In the genomic region with DNA sequence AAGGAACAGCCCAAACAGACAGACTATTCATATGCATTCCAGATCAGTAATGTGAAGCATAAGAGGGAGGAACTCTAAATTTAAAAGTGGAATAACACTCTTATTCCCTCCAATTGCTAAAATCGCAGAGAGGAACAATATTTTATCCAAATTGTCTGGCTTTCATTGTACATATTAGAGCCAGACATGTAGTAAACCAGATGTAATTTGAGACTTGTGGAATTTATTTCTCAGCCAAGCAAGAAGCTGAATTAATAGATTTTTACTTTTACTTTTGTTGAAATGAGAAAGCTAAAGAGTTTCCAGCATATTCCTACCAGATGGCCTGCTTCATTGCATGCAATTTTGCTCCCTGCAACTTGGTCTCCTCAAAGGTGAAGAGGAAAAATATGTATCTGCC, we compare ENCODE assay signal across 20 cellular contexts.
A peak's percentile ranks its signal among the peaks of the same experiment; 100 is the strongest.
DNase-seq lines count a peak whose midpoint lies in the region; ATAC-seq and TF ChIP-seq lines count a peak whose summit lies in the region.
"Had no signal": no experiment of that assay in that cellular context is flagged by ENCODE, and none has a peak within 500 bp of the region (broad histone marks: within the 10 kb centered on the region; RNA-seq: fewer than 3 reads in every experiment).

No MANE protein-coding gene starts in this region.

- peaks cover 5% of the 10 kb centered on the region for H3K36me3 Mint-ChIP-seq in natural killer cell treated with Interleukin-12 subunit alpha and Interleukin-12 subunit beta and Interleukin-15 and Interleukin-18, amount 100 ng/mL, for 72 hours
- H3K36me3 Mint-ChIP-seq: CD14-positive monocyte had no signal

- no peaks in the 10 kb centered on the region for H3K79me2 ChIP-seq in fibroblast of lung (ENCODE audit: control insufficient read depth, insufficient read depth, low read length)

- peaks cover 11% of the 10 kb centered on the region for H3K9me3 Mint-ChIP-seq in natural killer cell treated with Interleukin-12 subunit alpha and Interleukin-12 subunit beta and Interleukin-15 and Interleukin-18, amount 100 ng/mL, for 72 hours

- no peaks in the 10 kb centered on the region for H3K4me1 Mint-ChIP-seq in natural killer cell treated with Interleukin-12 subunit alpha and Interleukin-12 subunit beta and Interleukin-15 and Interleukin-18, amount 100 ng/mL, for 72 hours (ENCODE audit: low read depth in 2 of 2)
- H3K4me1 Mint-ChIP-seq: CD14-positive monocyte had no signal

- DNase-seq in Right ventricle myocardium superior: no peak
- DNase-seq in cardiac septum (ENCODE audit: low spot score): no peak
- peak; percentile 10 to 40 for DNase-seq in fibroblast of lung (ENCODE audit: low read depth in 2 of 2)
- no peak for DNase-seq in left ventricle myocardium inferior
- DNase-seq in GOT3 (lab: John Stamatoyannopoulos, UW): no peak
- no peak for DNase-seq in NCI-H2196 (lab: John Stamatoyannopoulos, UW; ENCODE audit: unreplicated experiment)
- DNase-seq in natural killer cell treated with Interleukin-12 subunit alpha and Interleukin-12 subunit beta and Interleukin-15 and Interleukin-18, amount 100 ng/mL, for 72 hours (ENCODE audit: low spot score): no peak
- DNase-seq: COR-L47, DMS153, EL, KBM-7, MV-4-11, NCI-H1417, NCI-H187 treated with DMSO at 0.1 percent for 48 hours, NCI-H446, NCI-H69, SHP77 treated with DMSO at 0.1 percent for 48 hours had no signal

- no peak overlapping the region for H3K4me3 Mint-ChIP-seq in natural killer cell treated with Interleukin-12 subunit alpha and Interleukin-12 subunit beta and Interleukin-15 and Interleukin-18, amount 100 ng/mL, for 72 hours
- H3K4me3 Mint-ChIP-seq: CD14-positive monocyte had no signal

- TF ChIP-seq CTCF in fibroblast of lung (conservative IDR thresholded peaks at IDR 0.05 in 1 of 2, IDR thresholded peaks at IDR 0.05 in 1 of 2; ENCODE audit: low read depth in 1 of 2, low read length in 2 of 2): no peak
- no peak for TF ChIP-seq CTCF in left ventricle myocardium inferior (IDR thresholded peaks at IDR 0.05; ENCODE audit: borderline replicate concordance)

- H3K27ac ChIP-seq in fibroblast of lung (ENCODE audit: insufficient read depth, low read length): no peak overlapping the region
- peak overlapping the region; percentile 45 for H3K27ac ChIP-seq in left ventricle myocardium inferior (replicated peaks)

- no peak overlapping the region for H3K4me2 ChIP-seq in fibroblast of lung (ENCODE audit: extremely low read depth, insufficient read depth, low read length)

- ATAC-seq in Right ventricle myocardium superior (ENCODE audit: poor library complexity): peak; percentile 47
- no peak for ATAC-seq in GM19463 (IDR thresholded peaks at IDR 0.05; ENCODE audit: unreplicated experiment)
- ATAC-seq in natural killer cell treated with Interleukin-12 subunit alpha and Interleukin-12 subunit beta and Interleukin-15 and Interleukin-18, amount 100 ng/mL, for 72 hours: no peak
- ATAC-seq: HCT116 had no signal

- H3K4me1 ChIP-seq in fibroblast of lung (ENCODE audit: control insufficient read depth, extremely low read depth, insufficient read depth, low read length): no peaks in the 10 kb centered on the region
- H3K4me1 ChIP-seq in left ventricle myocardium inferior: peaks cover 10% of the 10 kb centered on the region

- H3K27me3 ChIP-seq in fibroblast of lung (ENCODE audit: control insufficient read depth, insufficient read depth, low read length) (no peaks in the 10 kb centered on the region), left ventricle myocardium inferior (ENCODE audit: low read depth) (no peaks in the 10 kb centered on the region)

- H3K9me3 ChIP-seq in fibroblast of lung (ENCODE audit: control insufficient read depth, insufficient read depth, low read depth, low read length) (no peaks in the 10 kb centered on the region), left ventricle myocardium inferior (replicated peaks) (no peaks in the 10 kb centered on the region)

- no peak overlapping the region for H2AFZ ChIP-seq in fibroblast of lung (ENCODE audit: low read length)

- no peaks in the 10 kb centered on the region for H3K27me3 Mint-ChIP-seq in natural killer cell treated with Interleukin-12 subunit alpha and Interleukin-12 subunit beta and Interleukin-15 and Interleukin-18, amount 100 ng/mL, for 72 hours

- no peaks in the 10 kb centered on the region for H4K20me1 ChIP-seq in fibroblast of lung (ENCODE audit: control insufficient read depth, extremely low read depth, insufficient read depth, low read length)

- intact Hi-C loops in Right ventricle myocardium superior (cut with DNase I): no loop called here
- intact Hi-C loops in cardiac septum (cut with DNase I): no loop called here
- intact Hi-C loops in left ventricle myocardium inferior (cut with micrococcal nuclease): no loop called here

- H3K36me3 ChIP-seq in fibroblast of lung (ENCODE audit: control insufficient read depth, insufficient read depth, low read length): no peaks in the 10 kb centered on the region
- H3K36me3 ChIP-seq in left ventricle myocardium inferior: no peaks in the 10 kb centered on the region

- no peak overlapping the region for H3K4me3 ChIP-seq in fibroblast of lung (replicated peaks in 1 of 4; ENCODE audit: control extremely low read depth in 1 of 4, insufficient read depth in 1 of 4, low read depth in 3 of 4, low read length in 4 of 4)
- no peak overlapping the region for H3K4me3 ChIP-seq in left ventricle myocardium inferior

- H3K27ac Mint-ChIP-seq in natural killer cell treated with Interleukin-12 subunit alpha and Interleukin-12 subunit beta and Interleukin-15 and Interleukin-18, amount 100 ng/mL, for 72 hours: no peak overlapping the region
- H3K27ac Mint-ChIP-seq: CD14-positive monocyte had no signal

- H3K9ac ChIP-seq in fibroblast of lung (ENCODE audit: insufficient read depth, low read length): no peak overlapping the region

Comparison
In these comparisons a context has a peak if more than half of its experiments do, and no peak if none do; other contexts are left out.
1. DNase-seq: peak in fibroblast of lung (2 of 2); none in Right ventricle myocardium superior (single experiment), cardiac septum (single experiment), left ventricle myocardium inferior (single experiment), GOT3 (single experiment), NCI-H2196 (single experiment) and natural killer cell treated with Interleukin-12 subunit alpha and Interleukin-12 subunit beta and Interleukin-15 and Interleukin-18, amount 100 ng/mL, for 72 hours (single experiment).